3 cellular contexts compared by ENCODE assay signal in genomic region chr3:114651555-114651954, GRCh38.
TF ChIP-seq lines count a peak whose summit lies in the region.

No MANE protein-coding gene starts in this region.

TF ChIP-seq in SK-N-SH, 30 proteins besides CTCF, POLR2A, EP300 and RAD21:
- TF ChIP-seq REST (IDR thresholded peaks at IDR 0.05; ENCODE audit: low read depth, low read length): no peak
- TF ChIP-seq RXRA (IDR thresholded peaks at IDR 0.05; ENCODE audit: borderline replicate concordance, low read depth): no peak
- TF ChIP-seq FOXM1 (IDR thresholded peaks at IDR 0.05; ENCODE audit: low read depth): no peak
- TF ChIP-seq SMC3 (IDR thresholded peaks at IDR 0.05; ENCODE audit: low read depth, low read length): no peak
- TF ChIP-seq NRF1 (IDR thresholded peaks at IDR 0.05; ENCODE audit: low read depth, low read length): no peak
- TF ChIP-seq SIN3A (IDR thresholded peaks at IDR 0.05; ENCODE audit: borderline replicate concordance, low read depth, low read length): no peak
- TF ChIP-seq USF2 (IDR thresholded peaks at IDR 0.05; ENCODE audit: borderline replicate concordance, low read depth, low read length): no peak
- TF ChIP-seq GABPA (IDR thresholded peaks at IDR 0.05; ENCODE audit: low read depth): no peak
- TF ChIP-seq ELF1 (IDR thresholded peaks at IDR 0.05): no peak
- TF ChIP-seq GATA2 (CRISPR knock-in tag; IDR thresholded peaks at IDR 0.05): no peak
- no peak for TF ChIP-seq CHD2 (IDR thresholded peaks at IDR 0.05; ENCODE audit: low read length, partially characterized antibody)
- TF ChIP-seq FOSL2 (IDR thresholded peaks at IDR 0.05; ENCODE audit: borderline replicate concordance, low read depth): no peak
- TF ChIP-seq USF1 (IDR thresholded peaks at IDR 0.05; ENCODE audit: borderline replicate concordance, low read depth): no peak
- TF ChIP-seq JUND (IDR thresholded peaks at IDR 0.05): no peak
- no peak for TF ChIP-seq YY1 (IDR thresholded peaks at IDR 0.05; ENCODE audit: low read depth)
- TF ChIP-seq MAX (IDR thresholded peaks at IDR 0.05; ENCODE audit: low read depth): no peak
- no peak for TF ChIP-seq EZH2phosphoT487 (IDR thresholded peaks at IDR 0.05; ENCODE audit: borderline replicate concordance, low read depth)
- no peak for TF ChIP-seq RFX5 (IDR thresholded peaks at IDR 0.05; ENCODE audit: low read length)
- no peak for TF ChIP-seq POLR2AphosphoS5 (IDR thresholded peaks at IDR 0.05; ENCODE audit: low read depth, low read length)
- TF ChIP-seq RCOR1 (IDR thresholded peaks at IDR 0.05; ENCODE audit: low read length): no peak

TF ChIP-seq in SK-N-SH treated with all-trans-retinoic acid at 6 μM for 48 hours, 23 proteins besides CTCF, POLR2A, EP300 and RAD21 (continued from another document):
- no peak for TF ChIP-seq PPARA (CRISPR knock-in tag; IDR thresholded peaks at IDR 0.05; ENCODE audit: borderline replicate concordance)
- TF ChIP-seq ISL1 (CRISPR knock-in tag; IDR thresholded peaks at IDR 0.05): no peak
- no peak for TF ChIP-seq ZNF8 (CRISPR knock-in tag; IDR thresholded peaks at IDR 0.05)
TF ChIP-seq in SK-N-SH treated with all-trans-retinoic acid at 6 μM for 48 hours: peak in this region for 0.

TF ChIP-seq in IMR-90, 13 proteins besides CTCF, POLR2A, EP300 and RAD21 (continued from another document):
- TF ChIP-seq ELK1 (IDR thresholded peaks at IDR 0.05; ENCODE audit: borderline replicate concordance, low read depth, low read length) (no peak), RFX5 (IDR thresholded peaks at IDR 0.05; ENCODE audit: low read depth, low read length) (no peak)
